17 cellular contexts compared by ENCODE assay signal in genomic region chr11:69380921-69381581, GRCh38.
A peak's percentile ranks its signal among the peaks of the same experiment; 100 is the strongest.
DNase-seq lines count a peak whose midpoint lies in the region; ATAC-seq and TF ChIP-seq lines count a peak whose summit lies in the region.
"Had no signal": no experiment of that assay in that cellular context is flagged by ENCODE, and none has a peak within 500 bp of the region (broad histone marks: within the 10 kb centered on the region; RNA-seq: fewer than 3 reads in every experiment).

No MANE protein-coding gene starts in this region.

- H3K36me3 ChIP-seq in ascending aorta (no peaks in the 10 kb centered on the region), upper lobe of right lung (no peaks in the 10 kb centered on the region)

- H3K9me3 ChIP-seq in ascending aorta (no peaks in the 10 kb centered on the region), upper lobe of right lung (no peaks in the 10 kb centered on the region)

- H3K27ac ChIP-seq in ascending aorta (no peak overlapping the region), upper lobe of right lung (no peak overlapping the region)

- H3K4me3 ChIP-seq in ascending aorta (no peak overlapping the region), upper lobe of right lung (no peak overlapping the region)

- DNase-seq in Right ventricle myocardium superior (peak; percentile 45), left ventricle myocardium superior (no peak), ascending aorta (ENCODE audit: low spot score in 2 of 2) (peak; percentile 2 to 28), mesenteric fat pad (ENCODE audit: low spot score) (peak; percentile 88), upper lobe of right lung (peak; percentile 58), NK-92 (lab: John Stamatoyannopoulos, UW; ENCODE audit: unreplicated experiment) (no peak), T-helper 1 cell (no peak)
- DNase-seq: activated naive CD4-positive, alpha-beta T cell treated with anti-CD3 and anti-CD28 coated beads, Interleukin-2, amount 50 U/mL, for 16 hours; CD4-positive, alpha-beta memory T cell; DMS79; HCEC 1CT; NCI-H146; NCI-H2227 treated with DMSO at 0.1 percent for 48 hours; SHP77; stimulated activated naive CD8-positive, alpha-beta T cell treated with anti-CD3 and anti-CD28 coated beads, Interleukin-15, Interleukin-2, amounts not matched to agents 100 U/mL and 50 U/mL, for 24 hours had no signal

- intact Hi-C loops in Right ventricle myocardium superior (cut with DNase I) = no loop called here
- intact Hi-C loops in left ventricle myocardium superior (cut with micrococcal nuclease) = no loop called here
- intact Hi-C loops in ascending aorta (cut with DNase I) = no loop called here
- intact Hi-C loops in upper lobe of right lung (cut with DNase I) = no loop called here

- no peaks in the 10 kb centered on the region for H3K27me3 ChIP-seq in ascending aorta
- H3K27me3 ChIP-seq in upper lobe of right lung = no peaks in the 10 kb centered on the region

- TF ChIP-seq CTCF in ascending aorta (IDR thresholded peaks at IDR 0.05) (no peak), upper lobe of right lung (IDR thresholded peaks at IDR 0.05) (no peak)

- H3K4me1 ChIP-seq in ascending aorta (no peaks in the 10 kb centered on the region), upper lobe of right lung (no peaks in the 10 kb centered on the region)

- ATAC-seq in Right ventricle myocardium superior (ENCODE audit: poor library complexity) (no peak), left ventricle myocardium superior (no peak), upper lobe of right lung (peak; percentile 8), GM21786 (IDR thresholded peaks at IDR 0.05; ENCODE audit: unreplicated experiment) (no peak)
- ATAC-seq: natural killer cell treated with Interleukin-12 subunit alpha and Interleukin-12 subunit beta and Interleukin-15 and Interleukin-18, amount 100 ng/mL, for 72 hours; stimulated activated naive CD8-positive, alpha-beta T cell treated with anti-CD3 and anti-CD28 coated beads, Interleukin-15, Interleukin-2, amounts not matched to agents 100 U/mL and 50 U/mL, for 24 hours had no signal

Comparison
In these comparisons a context has a peak if more than half of its experiments do, and no peak if none do; other contexts are left out.
1. DNase-seq: peak in Right ventricle myocardium superior (single experiment), ascending aorta (2 of 2), mesenteric fat pad (single experiment) and upper lobe of right lung (single experiment); none in left ventricle myocardium superior (single experiment), NK-92 (single experiment) and T-helper 1 cell (0 of 5).